Comparison of ENCODE assay signal across 10 cellular contexts in genomic region chr2:38509322-38509946, GRCh38.
DNase-seq lines count a peak whose midpoint lies in the region; FAIRE-seq and TF ChIP-seq lines count a peak whose summit lies in the region.
"Had no signal": no experiment of that assay in that cellular context is flagged by ENCODE, and none has a peak within 500 bp of the region (broad histone marks: within the 10 kb centered on the region; RNA-seq: fewer than 3 reads in every experiment).

No MANE protein-coding gene starts in this region.

- peaks cover 6% of the 10 kb centered on the region for H3F3A ChIP-seq in SK-N-SH (replicated peaks; ENCODE audit: insufficient read depth)

- no peak overlapping the region for H3K4me3 Mint-ChIP-seq in chondrocyte (ENCODE audit: unreplicated experiment)
- H3K4me3 Mint-ChIP-seq: activated B cell treated with CpG ODN at 0.5 μM for 24 hours; activated naive CD8-positive, alpha-beta T cell treated with anti-CD3 and anti-CD28 coated beads, Interleukin-2, amount 10 ng/mL, durations not matched to agents 7 days and 5 days had no signal

- H3K9me3 Mint-ChIP-seq in chondrocyte (ENCODE audit: low read depth) = no peaks in the 10 kb centered on the region

- TF ChIP-seq POLR2A in H54 (IDR thresholded peaks at IDR 0.05; ENCODE audit: low read depth, low read length) = no peak

- DNase-seq in H54 (ENCODE audit: insufficient read length, low spot score) (no peak), SK-N-SH (no peak), fibroblast of villous mesenchyme (ENCODE audit: low read depth) (peak; percentile 72), NCI-H2029 (lab: John Stamatoyannopoulos, UW) (no peak), chondrocyte (ENCODE audit: low spot score) (no peak), SW 1271 (lab: John Stamatoyannopoulos, UW) (no peak)
- no peak for DNase-seq in stimulated activated CD4-positive, alpha-beta T cell treated with anti-CD3 and anti-CD28 coated beads, Interleukin-1b, Interleukin-23, amount 100 ng/mL, for 48 hours
- DNase-seq: activated B cell treated with CpG ODN at 0.5 μM for 24 hours; activated naive CD8-positive, alpha-beta T cell treated with anti-CD3 and anti-CD28 coated beads, Interleukin-2, amount 10 ng/mL, durations not matched to agents 7 days and 5 days had no signal

- H3K4me1 ChIP-seq in SK-N-SH (ENCODE audit: control insufficient read depth in 1 of 2, insufficient read depth in 2 of 2, low read depth in 1 of 2, low read length in 1 of 2) (peaks cover 17 to 18% of the 10 kb centered on the region in 2 experiments; a peak in 3 of 4 replicates), stomach smooth muscle (ENCODE audit: control insufficient read depth, insufficient read depth, low read length) (peaks cover 32% of the 10 kb centered on the region)

- TF ChIP-seq CTCF in SK-N-SH (IDR thresholded peaks at IDR 0.05) = no peak
- TF ChIP-seq CTCF in fibroblast of villous mesenchyme (IDR thresholded peaks at IDR 0.05; ENCODE audit: insufficient read depth, low read depth, low read length) = no peak
- TF ChIP-seq CTCF in chondrocyte (IDR thresholded peaks at IDR 0.05) = no peak

- H3K9ac ChIP-seq in SK-N-SH (no peak overlapping the region), stomach smooth muscle (ENCODE audit: low read length in 2 of 2) (peak overlapping the region in 1 of 2 donors; percentile 47)

- peak; percentile 28 to 31; a peak in 1 of 4 replicates for TF ChIP-seq EP300 in SK-N-SH (IDR thresholded peaks at IDR 0.05; ENCODE audit: borderline replicate concordance in 1 of 2, low read depth in 1 of 2, low read length in 1 of 2)

- H3K79me2 ChIP-seq in SK-N-SH (ENCODE audit: insufficient read depth) = no peaks in the 10 kb centered on the region

- TF ChIP-seq RAD21 in SK-N-SH (IDR thresholded peaks at IDR 0.05; ENCODE audit: low read length) = no peak

- H3K36me3 ChIP-seq in SK-N-SH (replicated peaks in 1 of 2; ENCODE audit: control insufficient read depth in 1 of 2, insufficient read depth in 2 of 2, low read length in 1 of 2) = no peaks in the 10 kb centered on the region
- H3K36me3 ChIP-seq in stomach smooth muscle (ENCODE audit: control insufficient read depth in 2 of 2, insufficient read depth in 2 of 2, low read length in 2 of 2) = no peaks in the 10 kb centered on the region

- no peak overlapping the region for H3K27ac Mint-ChIP-seq in chondrocyte (ENCODE audit: unreplicated experiment)
- H3K27ac Mint-ChIP-seq: activated B cell treated with CpG ODN at 0.5 μM for 24 hours; activated naive CD8-positive, alpha-beta T cell treated with anti-CD3 and anti-CD28 coated beads, Interleukin-2, amount 10 ng/mL, durations not matched to agents 7 days and 5 days had no signal

- CTCF ChIA-PET in SK-N-SH (lab: Yijun Ruan, JAX) = interaction anchor here (0.8 to 7.3 kb wide), 27 partner anchors 11 to 632 kb away, joined by 3 to 206 read pairs (median 6); partner anchors contain the start of genes ATL2 and CYP1B1

- peaks cover 29% of the 10 kb centered on the region for H3K4me1 Mint-ChIP-seq in chondrocyte (ENCODE audit: low read depth)

- H3K36me3 Mint-ChIP-seq in chondrocyte (ENCODE audit: low read depth) = no peaks in the 10 kb centered on the region
- H3K36me3 Mint-ChIP-seq: activated naive CD8-positive, alpha-beta T cell treated with anti-CD3 and anti-CD28 coated beads, Interleukin-2, amount 10 ng/mL, durations not matched to agents 7 days and 5 days had no signal

- peak overlapping the region; percentile 25; the same call in 1 of the 2 replicates for H2AFZ ChIP-seq in SK-N-SH (ENCODE audit: low read depth)

- 26% methylated on average over 5 of the region's 5 CpGs for WGBS in SK-N-SH (ENCODE audit: low lambda C conversion rate)

- peak; percentile 58 for FAIRE-seq in H54 (lab: Jason Lieb, UNC)

- no peaks in the 10 kb centered on the region for H4K20me1 ChIP-seq in SK-N-SH (ENCODE audit: insufficient read depth)

- H3K9me2 ChIP-seq in SK-N-SH = no peaks in the 10 kb centered on the region

- no peaks in the 10 kb centered on the region for H3K27me3 Mint-ChIP-seq in chondrocyte (ENCODE audit: low read depth)

- H3K27ac ChIP-seq in SK-N-SH (ENCODE audit: low read depth in 2 of 2, low read length in 1 of 2) = peak overlapping the region; percentile 58 to 66
- peak overlapping the region; percentile 84 for H3K27ac ChIP-seq in stomach smooth muscle (ENCODE audit: low read length)

- POLR2A ChIA-PET in SK-N-SH (lab: Yijun Ruan, JAX) = interaction anchor here (1.0 to 1.1 kb wide), 2 partner anchors 242 to 433 kb away, joined by 3 read pairs; partner anchors contain the start of genes CYP1B1 and SRSF7

- H3K9me3 ChIP-seq in SK-N-SH = no peaks in the 10 kb centered on the region
- H3K9me3 ChIP-seq in stomach smooth muscle (ENCODE audit: control insufficient read depth in 2 of 2, low read length in 2 of 2) = no peaks in the 10 kb centered on the region

- H3K4me3 ChIP-seq in SK-N-SH (ENCODE audit: low read depth in 2 of 2, low read length in 1 of 2) (no peak overlapping the region), fibroblast of villous mesenchyme (ENCODE audit: low read depth, low read length) (no peak overlapping the region), stomach smooth muscle (ENCODE audit: low read length in 2 of 2) (no peak overlapping the region)

- H3K27me3 ChIP-seq in SK-N-SH (ENCODE audit: insufficient read depth) = no peaks in the 10 kb centered on the region
- no peaks in the 10 kb centered on the region for H3K27me3 ChIP-seq in stomach smooth muscle (ENCODE audit: control insufficient read depth in 1 of 2, insufficient read depth in 2 of 2, low read length in 2 of 2)

- peak overlapping the region; percentile 2; the same call in 1 of the 2 replicates for H3K4me2 ChIP-seq in SK-N-SH

TF ChIP-seq in SK-N-SH, 30 proteins besides CTCF, POLR2A, EP300 and RAD21:
- peak; percentile 64; the same call in 1 of the 2 replicates for TF ChIP-seq NFIC (IDR thresholded peaks at IDR 0.05; ENCODE audit: borderline replicate concordance)
- no peak for TF ChIP-seq MEF2A (IDR thresholded peaks at IDR 0.05; ENCODE audit: borderline replicate concordance, low read depth)
- no peak for TF ChIP-seq ELF1 (IDR thresholded peaks at IDR 0.05)
- TF ChIP-seq NRF1 (IDR thresholded peaks at IDR 0.05; ENCODE audit: low read depth, low read length) = no peak
- peak; percentile 39; the same call in 1 of the 2 replicates for TF ChIP-seq PBX3 (IDR thresholded peaks at IDR 0.05)
- TF ChIP-seq FOSL2 (IDR thresholded peaks at IDR 0.05; ENCODE audit: borderline replicate concordance, low read depth) = peak; percentile 82
- TF ChIP-seq SIN3A (IDR thresholded peaks at IDR 0.05; ENCODE audit: borderline replicate concordance, low read depth, low read length) = no peak
- TF ChIP-seq JUND (IDR thresholded peaks at IDR 0.05) = peak; percentile 67
- peak; percentile 85 for TF ChIP-seq TCF12 (IDR thresholded peaks at IDR 0.05)
- TF ChIP-seq POLR2AphosphoS5 (IDR thresholded peaks at IDR 0.05; ENCODE audit: low read depth, low read length) = peak; percentile 50; the same call in 1 of the 2 replicates
